Comparison of ENCODE assay signal across 13 cellular contexts in the genomic region with DNA sequence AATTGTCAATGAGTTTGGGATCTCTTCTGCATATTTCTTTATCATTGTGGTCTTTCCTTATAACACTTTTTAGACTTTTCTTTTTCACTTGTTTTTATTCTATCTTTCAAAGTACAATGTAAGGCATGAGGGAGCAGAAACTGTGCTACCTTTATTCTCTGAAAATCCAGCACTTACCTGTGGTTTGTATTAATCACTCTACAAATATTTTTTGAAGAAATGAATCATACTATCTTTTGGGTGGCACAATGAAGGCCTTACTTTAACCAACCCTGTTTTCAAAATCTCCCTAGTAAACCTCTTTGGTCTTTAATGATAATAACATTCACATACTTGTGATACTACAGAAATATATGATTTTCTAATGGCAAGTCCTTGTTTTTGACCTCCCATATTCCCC. TPM values are rescaled to one million over a fixed set of nuclear protein-coding genes. Genes with fewer than 3 reads are reported as not detected.
"Had no signal": no experiment of that assay in that cellular context is flagged by ENCODE, and none has a peak within 500 bp of the region (broad histone marks: within the 10 kb centered on the region; RNA-seq: fewer than 3 reads in every experiment).

No MANE protein-coding gene starts in this region.

RNA-seq across cellular contexts. Expression of gene UGT2B15, which starts 2.9 kb away (rescaled TPM):
- total RNA-seq: cerebellum; endodermal cell; endothelial cell of umbilical vein; gastroesophageal sphincter; heart left ventricle; kidney epithelial cell; left ventricle myocardium superior; mesothelial cell of epicardium; natural killer cell treated with Interleukin-12 subunit alpha and Interleukin-12 subunit beta and Interleukin-15 and Interleukin-18, amount 100 ng/mL, for 72 hours; neural crest cell; posterior vena cava; pulmonary artery endothelial cell; sciatic nerve had no signal
- polyA plus RNA-seq: endothelial cell of umbilical vein, heart left ventricle had no signal
